ENCODE assay signal across 22 cellular contexts in the genomic region with DNA sequence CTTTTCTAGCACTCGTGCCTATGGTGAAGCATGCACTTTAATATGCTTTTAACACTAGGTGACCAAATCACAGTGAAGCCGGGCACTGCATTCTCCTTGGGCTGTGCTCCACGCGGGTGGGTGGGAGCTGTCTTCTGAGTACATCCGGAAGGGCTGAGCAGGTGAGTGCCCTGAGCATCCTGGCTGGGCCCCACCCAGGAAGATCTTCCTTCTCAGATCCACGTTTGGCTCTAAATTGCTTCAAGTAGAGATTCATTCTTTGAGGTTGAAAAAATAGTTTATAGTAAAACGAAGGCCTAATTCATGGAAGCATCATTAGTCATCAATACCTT.
"Had no signal": no experiment of that assay in that cellular context is flagged by ENCODE, and none has a peak within 500 bp of the region (broad histone marks: within the 10 kb centered on the region; RNA-seq: fewer than 3 reads in every experiment).

No MANE protein-coding gene starts in this region.

- H3K9me3 Mint-ChIP-seq: endodermal cell; naive thymus-derived CD8-positive, alpha-beta T cell; stimulated activated naive CD8-positive, alpha-beta T cell treated with anti-CD3 and anti-CD28 coated beads, Interleukin-15, amount 100 ng/mL, for 72 hours; type B pancreatic cell had no signal

- H3K9me3 ChIP-seq: gastrocnemius medialis, heart left ventricle, left lung, sigmoid colon, thyroid gland had no signal

- H3K27ac Mint-ChIP-seq: endodermal cell; nephron progenitor cell; stimulated activated naive CD8-positive, alpha-beta T cell treated with anti-CD3 and anti-CD28 coated beads, Interleukin-15, amount 100 ng/mL, for 72 hours; type B pancreatic cell had no signal

- H3K27me3 ChIP-seq: gastrocnemius medialis, heart left ventricle, hepatocyte, left lung, sigmoid colon, thyroid gland had no signal

- H3K4me1 ChIP-seq: psoas muscle had no signal

- H3K27me3 Mint-ChIP-seq: naive thymus-derived CD8-positive, alpha-beta T cell; stimulated activated naive CD8-positive, alpha-beta T cell treated with anti-CD3 and anti-CD28 coated beads, Interleukin-15, amount 100 ng/mL, for 72 hours; type B pancreatic cell had no signal

- H3K27ac ChIP-seq: epithelial cell of prostate, gastrocnemius medialis, hepatocyte, left lung, psoas muscle, sigmoid colon, thyroid gland had no signal

- DNase-seq: effector CD8-positive, alpha-beta T cell; endodermal cell; gastrocnemius medialis; heart left ventricle; left cardiac atrium; left lung; mammary epithelial cell; midbrain; naive thymus-derived CD8-positive, alpha-beta T cell; nephron progenitor cell; nucleus accumbens; psoas muscle; right cardiac atrium; sigmoid colon; stimulated activated CD4-positive, alpha-beta T cell treated with anti-CD3 and anti-CD28 coated beads, Interleukin-4, amount 100 ng/mL, for 4 hours; stimulated activated naive CD4-positive, alpha-beta T cell; stimulated activated naive CD8-positive, alpha-beta T cell treated with anti-CD3 and anti-CD28 coated beads, Interleukin-15, amount 100 ng/mL, for 72 hours; thyroid gland had no signal

- H3K4me3 ChIP-seq: gastrocnemius medialis, heart left ventricle, hepatocyte, left lung, psoas muscle, sigmoid colon, thyroid gland had no signal

- H3K4me3 Mint-ChIP-seq: endodermal cell; naive thymus-derived CD8-positive, alpha-beta T cell; nephron progenitor cell; stimulated activated naive CD8-positive, alpha-beta T cell treated with anti-CD3 and anti-CD28 coated beads, Interleukin-15, amount 100 ng/mL, for 72 hours; type B pancreatic cell had no signal

- ATAC-seq: esophagus mucosa, gastrocnemius medialis, left lung, psoas muscle, right cardiac atrium had no signal
